ENCODE assay signal across 1 cellular context in genomic region chr7:107742678-107743566, GRCh38.
TF ChIP-seq lines count a peak whose summit lies in the region.

No MANE protein-coding gene starts in this region.

TF ChIP-seq in H1, 55 proteins besides CTCF, POLR2A, EP300 and RAD21 (continued from another document):
- TF ChIP-seq E2F6 (IDR thresholded peaks at IDR 0.05) (peak; percentile 42; the same call in 1 of the 2 replicates), KDM4A (IDR thresholded peaks at IDR 0.05; ENCODE audit: low read depth, low read length, severe bottlenecking) (peak; percentile 30), TAF1 (IDR thresholded peaks at IDR 0.05; ENCODE audit: low read depth, low read length) (0 out of 2 replicates have a peak, but pooled peaks have one; percentile 33), TAF7 (optimal IDR thresholded peaks at IDR 0.05; ENCODE audit: borderline replicate concordance, low read depth, low read length) (peak; percentile 50), CHD1 (IDR thresholded peaks at IDR 0.05; ENCODE audit: low read depth, low read length) (no peak), SIN3A (conservative IDR thresholded peaks at IDR 0.05 in 1 of 2, IDR thresholded peaks at IDR 0.05 in 1 of 2; ENCODE audit: low read depth in 1 of 2, low read length in 2 of 2) (no peak), TEAD4 (IDR thresholded peaks at IDR 0.05; ENCODE audit: low read depth, low read length) (peak; percentile 82), SAP30 (IDR thresholded peaks at IDR 0.05; ENCODE audit: insufficient read depth, insufficient replicate concordance, low read length) (peak; percentile 46), RFX5 (IDR thresholded peaks at IDR 0.05; ENCODE audit: borderline replicate concordance, low read depth, low read length) (no peak), PHF8 (conservative IDR thresholded peaks at IDR 0.05; ENCODE audit: low read depth, low read length) (0 out of 2 replicates have a peak, but pooled peaks have one; percentile 26), KDM5A (IDR thresholded peaks at IDR 0.05; ENCODE audit: low read length) (no peak)
